ENCODE assay signal across 1 cellular context in genomic region chr1:39507230-39507928, GRCh38.
TF ChIP-seq lines count a peak whose summit lies in the region.

No MANE protein-coding gene starts in this region.

TF ChIP-seq in HCT116, 20 proteins besides CTCF, POLR2A, EP300 and RAD21 (continued from another document):
- TF ChIP-seq EZH2phosphoT487 (IDR thresholded peaks at IDR 0.05; ENCODE audit: borderline replicate concordance) (no peak), ZNF274 (IDR thresholded peaks at IDR 0.05; ENCODE audit: low read depth, low read length) (no peak), ELF1 (IDR thresholded peaks at IDR 0.05; ENCODE audit: borderline replicate concordance, low read depth) (no peak), JUND (IDR thresholded peaks at IDR 0.05) (no peak), FOSL1 (IDR thresholded peaks at IDR 0.05; ENCODE audit: low read depth) (no peak), CEBPB (IDR thresholded peaks at IDR 0.05; ENCODE audit: low read depth) (no peak), CBX3 (IDR thresholded peaks at IDR 0.05; ENCODE audit: low read depth) (no peak), SP1 (IDR thresholded peaks at IDR 0.05; ENCODE audit: low read depth) (no peak)
